9 cellular contexts compared by ENCODE assay signal in the genomic region with DNA sequence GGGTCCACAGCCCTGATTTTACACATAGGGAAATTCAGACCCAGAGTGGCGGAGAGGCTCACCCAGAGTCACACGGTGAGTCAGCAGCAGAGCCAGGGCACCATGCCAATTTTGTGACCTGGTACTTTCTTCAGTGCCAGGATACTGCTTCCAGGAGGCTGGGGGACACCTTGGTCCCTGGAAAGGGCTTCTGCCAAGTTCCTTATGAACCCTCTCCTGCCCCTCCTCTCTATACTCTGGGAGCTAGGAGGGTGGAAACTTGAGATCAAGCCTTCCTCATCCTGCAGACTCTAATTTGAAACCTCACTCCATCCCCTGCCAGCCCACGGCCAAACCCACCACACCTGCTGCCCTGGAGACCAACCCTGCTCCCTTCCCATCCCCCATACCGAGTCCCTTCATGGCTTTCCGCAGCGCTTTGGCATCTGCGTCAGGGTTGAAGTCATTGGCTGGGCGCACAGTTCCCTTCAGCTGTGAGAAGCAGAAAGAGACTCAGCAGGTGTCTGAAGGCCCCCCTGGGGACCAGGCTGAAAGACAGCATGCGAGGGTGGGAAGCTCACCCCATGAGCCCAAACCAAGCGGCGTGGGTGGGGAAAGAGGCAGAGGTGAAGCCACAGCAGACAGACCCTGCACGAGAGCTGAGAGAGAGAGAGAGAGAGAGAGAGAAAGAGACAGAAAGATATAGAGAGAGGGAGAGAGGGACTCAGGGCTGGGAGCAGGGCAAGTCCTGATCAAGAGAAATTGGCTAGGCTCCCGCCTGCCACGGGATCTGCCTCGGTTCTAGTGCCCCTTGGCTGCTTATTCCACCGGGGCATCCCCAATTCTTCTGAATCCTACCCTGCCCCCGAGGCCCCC. TPM values are rescaled to one million over a fixed set of nuclear protein-coding genes. Genes with fewer than 3 reads are reported as not detected.
DNase-seq lines count a peak whose midpoint lies in the region; ATAC-seq, FAIRE-seq and TF ChIP-seq lines count a peak whose summit lies in the region.
"Had no signal": no experiment of that assay in that cellular context is flagged by ENCODE, and none has a peak within 500 bp of the region (broad histone marks: within the 10 kb centered on the region; RNA-seq: fewer than 3 reads in every experiment).

No MANE protein-coding gene starts in this region.

- H3K36me3 ChIP-seq in left lung, result peaks cover 0 to 85% of the 10 kb centered on the region in 2 donors

- no peak for FAIRE-seq in H54 (lab: Jason Lieb, UNC)

- peak overlapping the region; percentile 63 for H3K4me3 Mint-ChIP-seq in activated naive CD8-positive, alpha-beta T cell treated with anti-CD3 and anti-CD28 coated beads for 36 hours
- H3K4me3 Mint-ChIP-seq in naive B cell, result peak overlapping the region; percentile 67 to 92 (median 87)
- H3K4me3 Mint-ChIP-seq in mesothelial cell of epicardium, result no peak overlapping the region

- intact Hi-C loops in left lung (cut with DNase I), result no loop called here

- TF ChIP-seq CTCF in left lung (IDR thresholded peaks at IDR 0.05) (no peak), mesothelial cell of epicardium (IDR thresholded peaks at IDR 0.05; ENCODE audit: unreplicated experiment) (no peak)

- no peak overlapping the region for H3K27ac ChIP-seq in left lung
- H3K27ac ChIP-seq: 22Rv1 had no signal

- H3K27me3 Mint-ChIP-seq in activated naive CD8-positive, alpha-beta T cell treated with anti-CD3 and anti-CD28 coated beads for 36 hours, result no peaks in the 10 kb centered on the region
- H3K27me3 Mint-ChIP-seq in naive B cell, result peaks cover 0 to 4% (median 0%) of the 10 kb centered on the region in 3 donors
- no peaks in the 10 kb centered on the region for H3K27me3 Mint-ChIP-seq in mesothelial cell of epicardium (ENCODE audit: low read depth)

- no peaks in the 10 kb centered on the region for H3K9me3 ChIP-seq in left lung

- ATAC-seq in naive B cell (ENCODE audit: low read depth in 2 of 2) (peak; percentile 88 to 90), left lung (no peak)

- H3K36me3 Mint-ChIP-seq in activated naive CD8-positive, alpha-beta T cell treated with anti-CD3 and anti-CD28 coated beads for 36 hours, result peaks cover 59% of the 10 kb centered on the region
- H3K36me3 Mint-ChIP-seq in naive B cell (peaks cover 22 to 48% of the 10 kb centered on the region in 2 donors), mesothelial cell of epicardium (peaks cover 52% of the 10 kb centered on the region)

- H3K9me3 Mint-ChIP-seq in activated naive CD8-positive, alpha-beta T cell treated with anti-CD3 and anti-CD28 coated beads for 36 hours, result no peaks in the 10 kb centered on the region
- H3K9me3 Mint-ChIP-seq in naive B cell (no peaks in the 10 kb centered on the region), mesothelial cell of epicardium (no peaks in the 10 kb centered on the region)

- H3K4me1 ChIP-seq in left lung, result peaks cover 0 to 29% of the 10 kb centered on the region in 2 donors

- H3K4me1 Mint-ChIP-seq in activated naive CD8-positive, alpha-beta T cell treated with anti-CD3 and anti-CD28 coated beads for 36 hours, result peaks cover 59% of the 10 kb centered on the region
- H3K4me1 Mint-ChIP-seq in naive B cell (peaks cover 52 to 67% (median 61%) of the 10 kb centered on the region in 3 donors), mesothelial cell of epicardium (no peaks in the 10 kb centered on the region)

- DNase-seq in DMS 273 (lab: John Stamatoyannopoulos, UW; ENCODE audit: unreplicated experiment) (peak; percentile 27), DMS 273 treated with DMSO at 0.1 percent for 48 hours (lab: John Stamatoyannopoulos, UW) (no peak), H54 (ENCODE audit: insufficient read length, low spot score) (peak; percentile 31), NCI-H1092 treated with DMSO at 0.1 percent for 48 hours (lab: John Stamatoyannopoulos, UW) (peak; percentile 47), naive B cell (peak; percentile 95), left lung (no peak), mesothelial cell of epicardium (ENCODE audit: low spot score in 2 of 2, unreplicated experiment in 2 of 2) (no peak)
- peak; percentile 73 for DNase-seq in activated naive CD8-positive, alpha-beta T cell treated with anti-CD3 and anti-CD28 coated beads for 36 hours

- H3K27ac Mint-ChIP-seq in activated naive CD8-positive, alpha-beta T cell treated with anti-CD3 and anti-CD28 coated beads for 36 hours, result peak overlapping the region; percentile 93
- H3K27ac Mint-ChIP-seq in naive B cell (peak overlapping the region; percentile 96 to 100 (median 98)), mesothelial cell of epicardium (no peak overlapping the region)

- no peaks in the 10 kb centered on the region for H3K27me3 ChIP-seq in left lung

- TF ChIP-seq POLR2A in H54 (IDR thresholded peaks at IDR 0.05; ENCODE audit: low read depth, low read length), result no peak

- no peak overlapping the region for H3K4me3 ChIP-seq in left lung

RNA-seq across cellular contexts. Expression of a gene that starts 33.5 kb away (rescaled TPM):
- 100 to 1,000 TPM; 407 to 417 TPM for total RNA-seq in activated naive CD8-positive, alpha-beta T cell treated with anti-CD3 and anti-CD28 coated beads for 36 hours
- 100 to 1,000 TPM; 183 to 442 (median 326) TPM for polyA plus RNA-seq in naive B cell (ENCODE audit: low read depth in 6 of 6)
- total RNA-seq in left lung (100 to 1,000 TPM; 188 to 198 TPM), mesothelial cell of epicardium (178 to 197 TPM (median 186 TPM) in 3 replicates)

RNA-seq across cellular contexts. Expression of a gene that starts 43.3 kb away (rescaled TPM):
- 100 to 1,000 TPM; 185 to 189 TPM for total RNA-seq in activated naive CD8-positive, alpha-beta T cell treated with anti-CD3 and anti-CD28 coated beads for 36 hours
- 10 to 100 TPM; 36.2 to 68.2 (median 55.5) TPM for polyA plus RNA-seq in naive B cell (ENCODE audit: low read depth in 6 of 6)
- 100 to 1,000 TPM; 111 to 133 TPM for total RNA-seq in left lung
- total RNA-seq in mesothelial cell of epicardium, result 80.4 to 84.1 TPM (median 81.8 TPM) in 3 replicates

Comparison
In these comparisons a context has a peak if more than half of its experiments do, and no peak if none do; other contexts are left out.
1. DNase-seq: peak in DMS 273 (single experiment), H54 (single experiment), NCI-H1092 treated with DMSO at 0.1 percent for 48 hours (single experiment), activated naive CD8-positive, alpha-beta T cell treated with anti-CD3 and anti-CD28 coated beads for 36 hours (single experiment) and naive B cell (single experiment); none in DMS 273 treated with DMSO at 0.1 percent for 48 hours (single experiment), left lung (0 of 2) and mesothelial cell of epicardium (0 of 2).